In the genomic region with DNA sequence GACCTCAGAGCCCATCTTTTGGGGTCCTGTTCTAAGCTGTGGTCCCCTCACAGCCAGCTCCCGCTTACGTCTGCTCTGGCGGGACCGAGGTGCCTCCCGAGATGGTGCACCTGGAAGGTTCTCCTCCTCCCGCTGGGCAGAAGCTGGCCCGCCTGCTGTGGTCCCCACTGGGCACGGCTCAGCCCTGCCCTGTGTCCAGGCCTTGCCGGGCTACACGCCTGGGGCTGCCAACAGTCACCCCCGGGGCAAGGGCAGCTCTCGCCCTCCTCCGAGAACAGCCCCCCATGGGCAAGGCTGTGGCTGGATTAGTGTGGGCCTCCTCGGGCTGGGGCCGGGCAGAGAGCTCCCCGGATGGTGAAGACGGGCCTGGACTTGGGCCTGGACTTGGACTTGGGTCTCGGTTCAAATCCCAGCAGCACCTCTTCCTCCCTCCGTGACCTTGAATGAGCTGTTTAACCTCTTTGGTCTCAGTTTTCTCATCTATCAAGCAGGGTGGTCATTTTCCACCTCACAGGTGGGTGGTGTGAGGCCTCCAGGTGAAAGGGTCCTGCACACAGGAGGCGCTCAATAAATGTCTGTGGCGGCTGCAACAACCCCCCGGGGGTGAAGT, we compare ENCODE assay signal across 1 cellular context.
TF ChIP-seq lines count a peak whose summit lies in the region.

No MANE protein-coding gene starts in this region.

TF ChIP-seq in HEK293, 187 proteins besides CTCF, POLR2A, EP300 and RAD21 (continued from another document):
- TF ChIP-seq, protein P1, sequence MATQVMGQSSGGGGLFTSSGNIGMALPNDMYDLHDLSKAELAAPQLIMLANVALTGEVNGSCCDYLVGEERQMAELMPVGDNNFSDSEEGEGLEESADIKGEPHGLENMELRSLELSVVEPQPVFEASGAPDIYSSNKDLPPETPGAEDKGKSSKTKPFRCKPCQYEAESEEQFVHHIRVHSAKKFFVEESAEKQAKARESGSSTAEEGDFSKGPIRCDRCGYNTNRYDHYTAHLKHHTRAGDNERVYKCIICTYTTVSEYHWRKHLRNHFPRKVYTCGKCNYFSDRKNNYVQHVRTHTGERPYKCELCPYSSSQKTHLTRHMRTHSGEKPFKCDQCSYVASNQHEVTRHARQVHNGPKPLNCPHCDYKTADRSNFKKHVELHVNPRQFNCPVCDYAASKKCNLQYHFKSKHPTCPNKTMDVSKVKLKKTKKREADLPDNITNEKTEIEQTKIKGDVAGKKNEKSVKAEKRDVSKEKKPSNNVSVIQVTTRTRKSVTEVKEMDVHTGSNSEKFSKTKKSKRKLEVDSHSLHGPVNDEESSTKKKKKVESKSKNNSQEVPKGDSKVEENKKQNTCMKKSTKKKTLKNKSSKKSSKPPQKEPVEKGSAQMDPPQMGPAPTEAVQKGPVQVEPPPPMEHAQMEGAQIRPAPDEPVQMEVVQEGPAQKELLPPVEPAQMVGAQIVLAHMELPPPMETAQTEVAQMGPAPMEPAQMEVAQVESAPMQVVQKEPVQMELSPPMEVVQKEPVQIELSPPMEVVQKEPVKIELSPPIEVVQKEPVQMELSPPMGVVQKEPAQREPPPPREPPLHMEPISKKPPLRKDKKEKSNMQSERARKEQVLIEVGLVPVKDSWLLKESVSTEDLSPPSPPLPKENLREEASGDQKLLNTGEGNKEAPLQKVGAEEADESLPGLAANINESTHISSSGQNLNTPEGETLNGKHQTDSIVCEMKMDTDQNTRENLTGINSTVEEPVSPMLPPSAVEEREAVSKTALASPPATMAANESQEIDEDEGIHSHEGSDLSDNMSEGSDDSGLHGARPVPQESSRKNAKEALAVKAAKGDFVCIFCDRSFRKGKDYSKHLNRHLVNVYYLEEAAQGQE (tag by site-specific recombination; IDR thresholded peaks at IDR 0.05): no peak
- TF ChIP-seq, protein P2, sequence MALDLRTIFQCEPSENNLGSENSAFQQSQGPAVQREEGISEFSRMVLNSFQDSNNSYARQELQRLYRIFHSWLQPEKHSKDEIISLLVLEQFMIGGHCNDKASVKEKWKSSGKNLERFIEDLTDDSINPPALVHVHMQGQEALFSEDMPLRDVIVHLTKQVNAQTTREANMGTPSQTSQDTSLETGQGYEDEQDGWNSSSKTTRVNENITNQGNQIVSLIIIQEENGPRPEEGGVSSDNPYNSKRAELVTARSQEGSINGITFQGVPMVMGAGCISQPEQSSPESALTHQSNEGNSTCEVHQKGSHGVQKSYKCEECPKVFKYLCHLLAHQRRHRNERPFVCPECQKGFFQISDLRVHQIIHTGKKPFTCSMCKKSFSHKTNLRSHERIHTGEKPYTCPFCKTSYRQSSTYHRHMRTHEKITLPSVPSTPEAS (tag by site-specific recombination; IDR thresholded peaks at IDR 0.05): no peak
- TF ChIP-seq ZNF473 (tag by site-specific recombination; IDR thresholded peaks at IDR 0.05): no peak
- TF ChIP-seq ZNF707 (tag by site-specific recombination; IDR thresholded peaks at IDR 0.05): no peak
- no peak for TF ChIP-seq ZNF654 (tag by site-specific recombination; IDR thresholded peaks at IDR 0.05; ENCODE audit: low read depth)
- TF ChIP-seq ZNF280D (tag by site-specific recombination; IDR thresholded peaks at IDR 0.05): no peak
- no peak for TF ChIP-seq ZNF629 (tag by site-specific recombination; IDR thresholded peaks at IDR 0.05)
- peak; percentile 62 for TF ChIP-seq GLIS2 (tag by site-specific recombination; IDR thresholded peaks at IDR 0.05)
- TF ChIP-seq, protein P3, sequence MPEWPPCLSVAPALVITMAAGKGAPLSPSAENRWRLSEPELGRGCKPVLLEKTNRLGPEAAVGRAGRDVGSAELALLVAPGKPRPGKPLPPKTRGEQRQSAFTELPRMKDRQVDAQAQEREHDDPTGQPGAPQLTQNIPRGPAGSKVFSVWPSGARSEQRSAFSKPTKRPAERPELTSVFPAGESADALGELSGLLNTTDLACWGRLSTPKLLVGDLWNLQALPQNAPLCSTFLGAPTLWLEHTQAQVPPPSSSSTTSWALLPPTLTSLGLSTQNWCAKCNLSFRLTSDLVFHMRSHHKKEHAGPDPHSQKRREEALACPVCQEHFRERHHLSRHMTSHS (tag by site-specific recombination; IDR thresholded peaks at IDR 0.05): no peak
- no peak for TF ChIP-seq GFI1B (tag by site-specific recombination; IDR thresholded peaks at IDR 0.05)
- no peak for TF ChIP-seq ZNF175 (tag by site-specific recombination; IDR thresholded peaks at IDR 0.05)
- TF ChIP-seq ZIC2 (tag by site-specific recombination; IDR thresholded peaks at IDR 0.05): peak; percentile 46; the same call in 1 of the 2 replicates
- no peak for TF ChIP-seq WT1 (tag by site-specific recombination; IDR thresholded peaks at IDR 0.05)
- TF ChIP-seq ZNF112 (tag by site-specific recombination; IDR thresholded peaks at IDR 0.05): no peak
- no peak for TF ChIP-seq ZNF830 (tag by site-specific recombination; IDR thresholded peaks at IDR 0.05; ENCODE audit: low read depth)
- no peak for TF ChIP-seq ZNF416 (tag by site-specific recombination; IDR thresholded peaks at IDR 0.05)
- 0 out of 2 replicates have a peak, but pooled peaks have one; percentile 17 for TF ChIP-seq BCL11A (tag by site-specific recombination; IDR thresholded peaks at IDR 0.05; ENCODE audit: low read depth)
- no peak for TF ChIP-seq ZSCAN30 (tag by site-specific recombination; IDR thresholded peaks at IDR 0.05)
- TF ChIP-seq, protein P4, sequence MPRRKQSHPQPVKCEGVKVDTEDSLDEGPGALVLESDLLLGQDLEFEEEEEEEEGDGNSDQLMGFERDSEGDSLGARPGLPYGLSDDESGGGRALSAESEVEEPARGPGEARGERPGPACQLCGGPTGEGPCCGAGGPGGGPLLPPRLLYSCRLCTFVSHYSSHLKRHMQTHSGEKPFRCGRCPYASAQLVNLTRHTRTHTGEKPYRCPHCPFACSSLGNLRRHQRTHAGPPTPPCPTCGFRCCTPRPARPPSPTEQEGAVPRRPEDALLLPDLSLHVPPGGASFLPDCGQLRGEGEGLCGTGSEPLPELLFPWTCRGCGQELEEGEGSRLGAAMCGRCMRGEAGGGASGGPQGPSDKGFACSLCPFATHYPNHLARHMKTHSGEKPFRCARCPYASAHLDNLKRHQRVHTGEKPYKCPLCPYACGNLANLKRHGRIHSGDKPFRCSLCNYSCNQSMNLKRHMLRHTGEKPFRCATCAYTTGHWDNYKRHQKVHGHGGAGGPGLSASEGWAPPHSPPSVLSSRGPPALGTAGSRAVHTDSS (tag by site-specific recombination; IDR thresholded peaks at IDR 0.05): no peak
- TF ChIP-seq ZNF658 (tag by site-specific recombination; IDR thresholded peaks at IDR 0.05): no peak
- TF ChIP-seq, protein P5, sequence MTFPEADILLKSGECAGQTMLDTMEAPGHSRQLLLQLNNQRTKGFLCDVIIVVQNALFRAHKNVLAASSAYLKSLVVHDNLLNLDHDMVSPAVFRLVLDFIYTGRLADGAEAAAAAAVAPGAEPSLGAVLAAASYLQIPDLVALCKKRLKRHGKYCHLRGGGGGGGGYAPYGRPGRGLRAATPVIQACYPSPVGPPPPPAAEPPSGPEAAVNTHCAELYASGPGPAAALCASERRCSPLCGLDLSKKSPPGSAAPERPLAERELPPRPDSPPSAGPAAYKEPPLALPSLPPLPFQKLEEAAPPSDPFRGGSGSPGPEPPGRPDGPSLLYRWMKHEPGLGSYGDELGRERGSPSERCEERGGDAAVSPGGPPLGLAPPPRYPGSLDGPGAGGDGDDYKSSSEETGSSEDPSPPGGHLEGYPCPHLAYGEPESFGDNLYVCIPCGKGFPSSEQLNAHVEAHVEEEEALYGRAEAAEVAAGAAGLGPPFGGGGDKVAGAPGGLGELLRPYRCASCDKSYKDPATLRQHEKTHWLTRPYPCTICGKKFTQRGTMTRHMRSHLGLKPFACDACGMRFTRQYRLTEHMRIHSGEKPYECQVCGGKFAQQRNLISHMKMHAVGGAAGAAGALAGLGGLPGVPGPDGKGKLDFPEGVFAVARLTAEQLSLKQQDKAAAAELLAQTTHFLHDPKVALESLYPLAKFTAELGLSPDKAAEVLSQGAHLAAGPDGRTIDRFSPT (tag by site-specific recombination; IDR thresholded peaks at IDR 0.05): peak; percentile 71; the same call in 1 of the 2 replicates
- TF ChIP-seq PATZ1 (tag by site-specific recombination; IDR thresholded peaks at IDR 0.05): no peak
- TF ChIP-seq ZNF426 (tag by site-specific recombination; IDR thresholded peaks at IDR 0.05): no peak
- TF ChIP-seq ZNF510 (tag by site-specific recombination; IDR thresholded peaks at IDR 0.05; ENCODE audit: insufficient replicate concordance): no peak
- peak; percentile 79 for TF ChIP-seq ZNF596 (tag by site-specific recombination; IDR thresholded peaks at IDR 0.05)
- no peak for TF ChIP-seq ZNF223 (tag by site-specific recombination; IDR thresholded peaks at IDR 0.05)
- no peak for TF ChIP-seq ZNF692 (tag by site-specific recombination; IDR thresholded peaks at IDR 0.05)
- no peak for TF ChIP-seq ZNF544 (tag by site-specific recombination; IDR thresholded peaks at IDR 0.05)
- TF ChIP-seq HOXD13 (CRISPR knock-in tag; IDR thresholded peaks at IDR 0.05; ENCODE audit: borderline replicate concordance): no peak
- TF ChIP-seq SP2 (tag by site-specific recombination; IDR thresholded peaks at IDR 0.05): no peak
- 0 out of 2 replicates have a peak, but pooled peaks have one; percentile 27 for TF ChIP-seq ZBTB8A (tag by site-specific recombination; IDR thresholded peaks at IDR 0.05)
- no peak for TF ChIP-seq ZNF266 (tag by site-specific recombination; IDR thresholded peaks at IDR 0.05; ENCODE audit: low read depth)
- no peak for TF ChIP-seq GLIS1 (tag by site-specific recombination; IDR thresholded peaks at IDR 0.05)
